Comparison of ENCODE assay signal across 8 cellular contexts in genomic region chr5:142977363-142978051, GRCh38.
A peak's percentile ranks its signal among the peaks of the same experiment; 100 is the strongest.
DNase-seq lines count a peak whose midpoint lies in the region; ATAC-seq and TF ChIP-seq lines count a peak whose summit lies in the region.

No MANE protein-coding gene starts in this region.

- peaks cover 79% of the 10 kb centered on the region for H3K4me1 Mint-ChIP-seq in CD14-positive monocyte

- peaks cover 25 to 31% of the 10 kb centered on the region in 2 donors for H3K36me3 Mint-ChIP-seq in CD14-positive monocyte

- H3K36me3 ChIP-seq in MG63 (no peaks in the 10 kb centered on the region), sigmoid colon (no peaks in the 10 kb centered on the region)

- TF ChIP-seq EP300 in sigmoid colon (IDR thresholded peaks at IDR 0.05) = no peak

- H3K9me3 ChIP-seq in MG63 (no peaks in the 10 kb centered on the region), sigmoid colon (no peaks in the 10 kb centered on the region)

- peak; percentile 80 for DNase-seq in CD14-positive monocyte (ENCODE audit: low spot score)
- peak; percentile 44 for DNase-seq in MG63
- peak; percentile 39 for DNase-seq in activated T-cell treated with anti-CD3 and anti-CD28 coated beads for 24 hours (ENCODE audit: low read depth)
- DNase-seq in inferior parietal cortex (ENCODE audit: extremely low spot score) = peak; percentile 37
- no peak for DNase-seq in NCI-H2081 (lab: John Stamatoyannopoulos, UW)
- DNase-seq in NCI-H2107 (lab: John Stamatoyannopoulos, UW) = no peak
- DNase-seq in sigmoid colon = no peak

- peak overlapping the region; percentile 98 to 100 (median 99) for H3K27ac Mint-ChIP-seq in CD14-positive monocyte

- H3K27ac ChIP-seq in sigmoid colon = no peak overlapping the region

- H3K4me1 ChIP-seq in sigmoid colon = peaks cover 0 to 37% (median 19%) of the 10 kb centered on the region in 4 donors

- peaks cover 0 to 19% (median 6%) of the 10 kb centered on the region in 7 donors for H3K9me3 Mint-ChIP-seq in CD14-positive monocyte

- peaks cover 0 to 3% (median 2%) of the 10 kb centered on the region in 3 donors for H3K27me3 Mint-ChIP-seq in CD14-positive monocyte (ENCODE audit: low read depth in 3 of 3)

- intact Hi-C loops in CD14-positive monocyte (cut with micrococcal nuclease) = no loop called here
- intact Hi-C loops in sigmoid colon (cut with DNase I) = no loop called here

- no peak for TF ChIP-seq POLR2A in sigmoid colon (IDR thresholded peaks at IDR 0.05)

- H3K4me3 ChIP-seq in MG63 (no peak overlapping the region), sigmoid colon (no peak overlapping the region)

- WGBS in sigmoid colon, 2 donors = 64 to 89% methylated on average over 8 of the region's 8 CpGs

- ATAC-seq in GM21576 (IDR thresholded peaks at IDR 0.05; ENCODE audit: unreplicated experiment) = peak; percentile 84

- no peaks in the 10 kb centered on the region for H3K27me3 ChIP-seq in MG63
- no peaks in the 10 kb centered on the region for H3K27me3 ChIP-seq in sigmoid colon

- TF ChIP-seq CTCF in CD14-positive monocyte (IDR thresholded peaks at IDR 0.05) (no peak), sigmoid colon (IDR thresholded peaks at IDR 0.05) (no peak)

- peak overlapping the region in 1 of 2 donors; percentile 76 for H3K4me3 Mint-ChIP-seq in CD14-positive monocyte

Comparison
In these comparisons a context has a peak if more than half of its experiments do, and no peak if none do; other contexts are left out.
1. DNase-seq: peak in CD14-positive monocyte (single experiment), MG63 (single experiment), activated T-cell treated with anti-CD3 and anti-CD28 coated beads for 24 hours (single experiment) and inferior parietal cortex (single experiment); none in NCI-H2081 (0 of 2), NCI-H2107 (single experiment) and sigmoid colon (single experiment).